Comparison of ENCODE assay signal across 38 cellular contexts in the genomic region with DNA sequence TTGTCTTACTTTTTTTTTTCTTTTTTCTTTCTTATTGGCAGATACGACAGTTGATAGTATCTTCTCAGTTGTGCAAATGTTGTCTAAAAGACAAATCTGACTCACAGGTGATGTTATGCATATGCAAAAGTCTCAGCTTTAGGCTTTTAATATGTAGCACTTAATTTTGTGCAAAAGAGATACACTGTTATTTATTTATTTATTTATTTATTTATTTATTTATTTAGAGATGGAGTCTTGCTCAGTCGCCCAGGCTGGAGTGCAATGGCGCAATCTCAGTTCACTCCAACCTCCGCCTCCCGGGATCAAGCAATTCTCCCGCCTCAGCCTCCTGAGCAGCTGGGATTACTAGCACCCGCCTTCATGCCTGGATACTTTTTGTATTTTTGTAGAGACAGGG.
"Had no signal": no experiment of that assay in that cellular context is flagged by ENCODE, and none has a peak within 500 bp of the region (broad histone marks: within the 10 kb centered on the region; RNA-seq: fewer than 3 reads in every experiment).

No MANE protein-coding gene starts in this region.

- H3K27me3 Mint-ChIP-seq: activated naive CD4-positive, alpha-beta T cell treated with anti-CD3 and anti-CD28 coated beads, Interleukin-2, amount 10 ng/mL, durations not matched to agents 7 days and 5 days; activated naive CD4-positive, alpha-beta T cell treated with anti-CD3 and anti-CD28 coated beads, Interleukin-2, amount 50 U/mL, for 24 hours; activated naive CD8-positive, alpha-beta T cell; activated naive CD8-positive, alpha-beta T cell treated with anti-CD3 and anti-CD28 coated beads for 36 hours; activated naive CD8-positive, alpha-beta T cell treated with anti-CD3 and anti-CD28 coated beads, Interleukin-2, amount 10 ng/mL, durations not matched to agents 7 days and 5 days; activated naive CD8-positive, alpha-beta T cell treated with anti-CD3 and anti-CD28 coated beads, Interleukin-2, amount 50 U/mL, for 24 hours; activated T-cell treated with anti-CD3 and anti-CD28 coated beads, Interleukin-2, amount 50 U/mL, for 24 hours; activated T-helper 17 cell treated with anti-CD3 and anti-CD28 coated beads, Interleukin-2, amount 50 U/mL, for 72 hours; brain; central memory CD8-positive, alpha-beta T cell had no signal

- FAIRE-seq: astrocyte, bronchial epithelial cell had no signal

- H3K9me3 ChIP-seq: adrenal gland, ascending aorta, body of pancreas, breast epithelium had no signal

- H3K4me1 Mint-ChIP-seq: activated naive CD4-positive, alpha-beta T cell treated with anti-CD3 and anti-CD28 coated beads, Interleukin-2, amount 10 ng/mL, durations not matched to agents 7 days and 5 days; activated naive CD4-positive, alpha-beta T cell treated with anti-CD3 and anti-CD28 coated beads, Interleukin-2, amount 50 U/mL, for 24 hours; activated naive CD8-positive, alpha-beta T cell treated with anti-CD3 and anti-CD28 coated beads for 36 hours; activated naive CD8-positive, alpha-beta T cell treated with anti-CD3 and anti-CD28 coated beads, Interleukin-2, amount 10 ng/mL, durations not matched to agents 7 days and 5 days; activated naive CD8-positive, alpha-beta T cell treated with anti-CD3 and anti-CD28 coated beads, Interleukin-2, amount 50 U/mL, for 24 hours; activated T-helper 17 cell treated with anti-CD3 and anti-CD28 coated beads, Interleukin-2, amount 50 U/mL, for 72 hours; brain; central memory CD8-positive, alpha-beta T cell had no signal

- DNase-seq: activated effector memory CD4-positive, alpha-beta T cell treated with anti-CD3 and anti-CD28 coated beads, Interleukin-2, amount 50 U/mL, for 16 hours; activated effector memory CD4-positive, alpha-beta T cell treated with Interleukin-2 at 50 U/mL for 16 hours; activated gamma-delta T cell; activated gamma-delta T cell treated with Interleukin-2 at 50 U/mL for 16 hours; activated naive CD4-positive, alpha-beta T cell; activated naive CD4-positive, alpha-beta T cell treated with anti-CD3 and anti-CD28 coated beads for 36 hours; activated naive CD4-positive, alpha-beta T cell treated with anti-CD3 and anti-CD28 coated beads, Interleukin-2, amount 10 ng/mL, durations not matched to agents 7 days and 5 days; activated naive CD4-positive, alpha-beta T cell treated with anti-CD3 and anti-CD28 coated beads, Interleukin-2, amount 50 U/mL, for 16 hours; activated naive CD4-positive, alpha-beta T cell treated with Interleukin-2 at 50 U/mL for 16 hours; activated naive CD8-positive, alpha-beta T cell treated with anti-CD3 and anti-CD28 coated beads for 36 hours; activated naive CD8-positive, alpha-beta T cell treated with anti-CD3 and anti-CD28 coated beads, Interleukin-2, amount 10 ng/mL, durations not matched to agents 7 days and 5 days; activated naive CD8-positive, alpha-beta T cell treated with anti-CD3 and anti-CD28 coated beads, Interleukin-2, amount 50 U/mL, for 24 hours; activated T-cell treated with anti-CD3 and anti-CD28 coated beads, Interleukin-2, amount 50 U/mL, for 1 hour; activated T-cell treated with anti-CD3 and anti-CD28 coated beads, Interleukin-2, amount 50 U/mL, for 24 hours; activated T-cell treated with anti-CD3 and anti-CD28 coated beads, Interleukin-2, amount 50 U/mL, for 4 hours; activated T-cell treated with anti-CD3 and anti-CD28 coated beads, Interleukin-2, amount 50 U/mL, for 48 hours; activated T-cell treated with anti-CD3 and anti-CD28 coated beads, Interleukin-2, amount 50 U/mL, for 72 hours; adrenal gland; amniotic stem cell; amygdala; anterior cingulate cortex; body of pancreas; brain microvascular endothelial cell; central memory CD4-positive, alpha-beta T cell; cerebellar nuclear complex had no signal

- ATAC-seq: activated naive CD4-positive, alpha-beta T cell treated with anti-CD3 and anti-CD28 coated beads, Interleukin-2, amount 50 U/mL, for 72 hours; activated naive CD8-positive, alpha-beta T cell treated with anti-CD3 and anti-CD28 coated beads, Interleukin-2, amount 50 U/mL, for 24 hours; activated T-cell treated with anti-CD3 and anti-CD28 coated beads, Interleukin-2, amount 50 U/mL, for 4 hours; activated T-cell treated with anti-CD3 and anti-CD28 coated beads, Interleukin-2, amount 50 U/mL, for 72 hours; activated T-helper 17 cell treated with anti-CD3 and anti-CD28 coated beads, Interleukin-2, amount 50 U/mL, for 72 hours; body of pancreas had no signal

- H3K36me3 Mint-ChIP-seq: activated naive CD4-positive, alpha-beta T cell treated with anti-CD3 and anti-CD28 coated beads, Interleukin-2, amount 10 ng/mL, durations not matched to agents 7 days and 5 days; activated naive CD4-positive, alpha-beta T cell treated with anti-CD3 and anti-CD28 coated beads, Interleukin-2, amount 50 U/mL, for 72 hours; activated naive CD8-positive, alpha-beta T cell; activated naive CD8-positive, alpha-beta T cell treated with anti-CD3 and anti-CD28 coated beads for 36 hours; activated naive CD8-positive, alpha-beta T cell treated with anti-CD3 and anti-CD28 coated beads, Interleukin-2, amount 10 ng/mL, durations not matched to agents 7 days and 5 days; brain had no signal

- H3K27ac ChIP-seq: adrenal gland, ascending aorta, body of pancreas, brain microvascular endothelial cell, breast epithelium, cardiac muscle cell had no signal

- H3K36me3 ChIP-seq: adrenal gland, ascending aorta, brain microvascular endothelial cell, breast epithelium, cardiac muscle cell had no signal

- H3K4me1 ChIP-seq: adrenal gland, ascending aorta, body of pancreas, breast epithelium had no signal

- H3K9me3 Mint-ChIP-seq: activated naive CD4-positive, alpha-beta T cell treated with anti-CD3 and anti-CD28 coated beads for 36 hours; activated naive CD4-positive, alpha-beta T cell treated with anti-CD3 and anti-CD28 coated beads, Interleukin-2, amount 10 ng/mL, durations not matched to agents 7 days and 5 days; activated naive CD4-positive, alpha-beta T cell treated with anti-CD3 and anti-CD28 coated beads, Interleukin-2, amount 50 U/mL, for 24 hours; activated T-helper 1 cell treated with anti-CD3 and anti-CD28 coated beads, Interleukin-12 subunit alpha, Interleukin-12 subunit beta, Interleukin-2, Interleukin-4 antibody, amounts not matched to agents 30 ng/mL and 10 ng/mL and 1 ng/mL, durations not matched to agents 14 hours and 24 hours and 36 hours; brain had no signal

- H3K4me3 ChIP-seq: adrenal gland, ascending aorta, body of pancreas, breast epithelium, cardiac muscle cell had no signal

- H3K27ac Mint-ChIP-seq: activated naive CD4-positive, alpha-beta T cell treated with anti-CD3 and anti-CD28 coated beads for 36 hours; activated naive CD4-positive, alpha-beta T cell treated with anti-CD3 and anti-CD28 coated beads, Interleukin-2, amount 10 ng/mL, durations not matched to agents 7 days and 5 days; activated naive CD4-positive, alpha-beta T cell treated with anti-CD3 and anti-CD28 coated beads, Interleukin-2, amount 50 U/mL, for 24 hours; activated naive CD4-positive, alpha-beta T cell treated with anti-CD3 and anti-CD28 coated beads, Interleukin-2, amount 50 U/mL, for 72 hours; activated naive CD8-positive, alpha-beta T cell; activated naive CD8-positive, alpha-beta T cell treated with anti-CD3 and anti-CD28 coated beads for 36 hours; activated naive CD8-positive, alpha-beta T cell treated with anti-CD3 and anti-CD28 coated beads, Interleukin-2, amount 10 ng/mL, durations not matched to agents 7 days and 5 days; activated naive CD8-positive, alpha-beta T cell treated with anti-CD3 and anti-CD28 coated beads, Interleukin-2, amount 50 U/mL, for 24 hours; activated T-cell treated with anti-CD3 and anti-CD28 coated beads, Interleukin-2, amount 50 U/mL, for 24 hours; activated T-cell treated with anti-CD3 and anti-CD28 coated beads, Interleukin-2, amount 50 U/mL, for 72 hours; activated T-helper 1 cell treated with anti-CD3 and anti-CD28 coated beads, Interleukin-12 subunit alpha, Interleukin-12 subunit beta, Interleukin-2, Interleukin-4 antibody, amounts not matched to agents 30 ng/mL and 10 ng/mL and 1 ng/mL, durations not matched to agents 14 hours and 24 hours and 36 hours; activated T-helper 17 cell treated with anti-CD3 and anti-CD28 coated beads, Interleukin-2, amount 50 U/mL, for 72 hours; activated T-helper 2 cell treated with anti-CD3 and anti-CD28 coated beads, Interferon-gamma antibody, Interleukin-2, Interleukin-4, amounts not matched to agents 10 μg/mL and 5 μg/mL and 100 μg/mL, durations not matched to agents 14 hours and 24 hours and 36 hours; brain had no signal

- H3K4me3 Mint-ChIP-seq: activated naive CD4-positive, alpha-beta T cell treated with anti-CD3 and anti-CD28 coated beads for 36 hours; activated naive CD4-positive, alpha-beta T cell treated with anti-CD3 and anti-CD28 coated beads, Interleukin-2, amount 10 ng/mL, durations not matched to agents 7 days and 5 days; activated naive CD4-positive, alpha-beta T cell treated with anti-CD3 and anti-CD28 coated beads, Interleukin-2, amount 50 U/mL, for 24 hours; activated naive CD8-positive, alpha-beta T cell; activated naive CD8-positive, alpha-beta T cell treated with anti-CD3 and anti-CD28 coated beads for 36 hours; activated naive CD8-positive, alpha-beta T cell treated with anti-CD3 and anti-CD28 coated beads, Interleukin-2, amount 10 ng/mL, durations not matched to agents 7 days and 5 days; activated naive CD8-positive, alpha-beta T cell treated with anti-CD3 and anti-CD28 coated beads, Interleukin-2, amount 50 U/mL, for 24 hours; activated T-cell treated with anti-CD3 and anti-CD28 coated beads, Interleukin-2, amount 50 U/mL, for 24 hours; activated T-cell treated with anti-CD3 and anti-CD28 coated beads, Interleukin-2, amount 50 U/mL, for 4 hours; activated T-cell treated with anti-CD3 and anti-CD28 coated beads, Interleukin-2, amount 50 U/mL, for 72 hours; activated T-helper 1 cell treated with anti-CD3 and anti-CD28 coated beads, Interleukin-12 subunit alpha, Interleukin-12 subunit beta, Interleukin-2, Interleukin-4 antibody, amounts not matched to agents 30 ng/mL and 10 ng/mL and 1 ng/mL, durations not matched to agents 14 hours and 24 hours and 36 hours; activated T-helper 17 cell treated with anti-CD3 and anti-CD28 coated beads, Interleukin-2, amount 50 U/mL, for 72 hours; brain; central memory CD8-positive, alpha-beta T cell had no signal
